Comparison of ENCODE assay signal across 1 cellular context in genomic region chr16:67278773-67279295, GRCh38.
TF ChIP-seq lines count a peak whose summit lies in the region.

No MANE protein-coding gene starts in this region.

TF ChIP-seq in HepG2, 621 proteins besides CTCF, POLR2A, EP300 and RAD21 (continued from another document and continues in another):
- TF ChIP-seq, protein P1, sequence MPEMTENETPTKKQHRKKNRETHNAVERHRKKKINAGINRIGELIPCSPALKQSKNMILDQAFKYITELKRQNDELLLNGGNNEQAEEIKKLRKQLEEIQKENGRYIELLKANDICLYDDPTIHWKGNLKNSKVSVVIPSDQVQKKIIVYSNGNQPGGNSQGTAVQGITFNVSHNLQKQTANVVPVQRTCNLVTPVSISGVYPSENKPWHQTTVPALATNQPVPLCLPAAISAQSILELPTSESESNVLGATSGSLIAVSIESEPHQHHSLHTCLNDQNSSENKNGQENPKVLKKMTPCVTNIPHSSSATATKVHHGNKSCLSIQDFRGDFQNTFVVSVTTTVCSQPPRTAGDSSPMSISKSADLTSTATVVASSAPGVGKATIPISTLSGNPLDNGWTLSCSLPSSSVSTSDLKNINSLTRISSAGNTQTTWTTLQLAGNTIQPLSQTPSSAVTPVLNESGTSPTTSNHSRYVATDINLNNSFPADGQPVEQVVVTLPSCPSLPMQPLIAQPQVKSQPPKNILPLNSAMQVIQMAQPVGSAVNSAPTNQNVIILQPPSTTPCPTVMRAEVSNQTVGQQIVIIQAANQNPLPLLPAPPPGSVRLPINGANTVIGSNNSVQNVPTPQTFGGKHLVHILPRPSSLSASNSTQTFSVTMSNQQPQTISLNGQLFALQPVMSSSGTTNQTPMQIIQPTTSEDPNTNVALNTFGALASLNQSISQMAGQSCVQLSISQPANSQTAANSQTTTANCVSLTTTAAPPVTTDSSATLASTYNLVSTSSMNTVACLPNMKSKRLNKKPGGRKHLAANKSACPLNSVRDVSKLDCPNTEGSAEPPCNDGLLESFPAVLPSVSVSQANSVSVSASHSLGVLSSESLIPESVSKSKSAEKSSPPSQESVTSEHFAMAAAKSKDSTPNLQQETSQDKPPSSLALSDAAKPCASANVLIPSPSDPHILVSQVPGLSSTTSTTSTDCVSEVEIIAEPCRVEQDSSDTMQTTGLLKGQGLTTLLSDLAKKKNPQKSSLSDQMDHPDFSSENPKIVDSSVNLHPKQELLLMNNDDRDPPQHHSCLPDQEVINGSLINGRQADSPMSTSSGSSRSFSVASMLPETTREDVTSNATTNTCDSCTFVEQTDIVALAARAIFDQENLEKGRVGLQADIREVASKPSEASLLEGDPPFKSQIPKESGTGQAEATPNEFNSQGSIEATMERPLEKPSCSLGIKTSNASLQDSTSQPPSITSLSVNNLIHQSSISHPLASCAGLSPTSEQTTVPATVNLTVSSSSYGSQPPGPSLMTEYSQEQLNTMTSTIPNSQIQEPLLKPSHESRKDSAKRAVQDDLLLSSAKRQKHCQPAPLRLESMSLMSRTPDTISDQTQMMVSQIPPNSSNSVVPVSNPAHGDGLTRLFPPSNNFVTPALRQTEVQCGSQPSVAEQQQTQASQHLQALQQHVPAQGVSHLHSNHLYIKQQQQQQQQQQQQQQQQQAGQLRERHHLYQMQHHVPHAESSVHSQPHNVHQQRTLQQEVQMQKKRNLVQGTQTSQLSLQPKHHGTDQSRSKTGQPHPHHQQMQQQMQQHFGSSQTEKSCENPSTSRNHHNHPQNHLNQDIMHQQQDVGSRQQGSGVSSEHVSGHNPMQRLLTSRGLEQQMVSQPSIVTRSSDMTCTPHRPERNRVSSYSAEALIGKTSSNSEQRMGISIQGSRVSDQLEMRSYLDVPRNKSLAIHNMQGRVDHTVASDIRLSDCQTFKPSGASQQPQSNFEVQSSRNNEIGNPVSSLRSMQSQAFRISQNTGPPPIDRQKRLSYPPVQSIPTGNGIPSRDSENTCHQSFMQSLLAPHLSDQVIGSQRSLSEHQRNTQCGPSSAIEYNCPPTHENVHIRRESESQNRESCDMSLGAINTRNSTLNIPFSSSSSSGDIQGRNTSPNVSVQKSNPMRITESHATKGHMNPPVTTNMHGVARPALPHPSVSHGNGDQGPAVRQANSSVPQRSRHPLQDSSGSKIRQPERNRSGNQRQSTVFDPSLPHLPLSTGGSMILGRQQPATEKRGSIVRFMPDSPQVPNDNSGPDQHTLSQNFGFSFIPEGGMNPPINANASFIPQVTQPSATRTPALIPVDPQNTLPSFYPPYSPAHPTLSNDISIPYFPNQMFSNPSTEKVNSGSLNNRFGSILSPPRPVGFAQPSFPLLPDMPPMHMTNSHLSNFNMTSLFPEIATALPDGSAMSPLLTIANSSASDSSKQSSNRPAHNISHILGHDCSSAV (CRISPR knock-in tag; IDR thresholded peaks at IDR 0.05; ENCODE audit: borderline replicate concordance) = no peak
- TF ChIP-seq PTBP1 (IDR thresholded peaks at IDR 0.05; ENCODE audit: low read depth, low read length, poor library complexity, severe bottlenecking) (no peak), RBM22 (optimal IDR thresholded peaks at IDR 0.05; ENCODE audit: low read length) (no peak), KDM2A (CRISPR knock-in tag; IDR thresholded peaks at IDR 0.05; ENCODE audit: borderline replicate concordance, low read depth) (peak; percentile 64), GATAD2A (CRISPR knock-in tag; IDR thresholded peaks at IDR 0.05) (0 out of 2 replicates have a peak, but pooled peaks have one; percentile 30), ZMYM2 (CRISPR knock-in tag; IDR thresholded peaks at IDR 0.05) (no peak), EEA1 (CRISPR knock-in tag; IDR thresholded peaks at IDR 0.05; ENCODE audit: borderline replicate concordance) (no peak; the same call in 1 of the 2 replicates), NFIB (CRISPR knock-in tag; IDR thresholded peaks at IDR 0.05; ENCODE audit: borderline replicate concordance) (no peak), SOX5 (CRISPR knock-in tag; IDR thresholded peaks at IDR 0.05; ENCODE audit: borderline replicate concordance) (no peak), NFATC3 (CRISPR knock-in tag; IDR thresholded peaks at IDR 0.05) (no peak), THAP8 (CRISPR knock-in tag; IDR thresholded peaks at IDR 0.05; ENCODE audit: borderline replicate concordance) (no peak), POLR2AphosphoS5 (IDR thresholded peaks at IDR 0.05; ENCODE audit: low read depth, low read length) (no peak), NCOA1 (CRISPR knock-in tag; IDR thresholded peaks at IDR 0.05) (no peak), NFAT5 (CRISPR knock-in tag; IDR thresholded peaks at IDR 0.05) (no peak), CCAR2 (optimal IDR thresholded peaks at IDR 0.05; ENCODE audit: low read depth, low read length) (no peak), NR1H2 (CRISPR knock-in tag; IDR thresholded peaks at IDR 0.05; ENCODE audit: borderline replicate concordance, low read depth) (no peak; the same call in 1 of the 2 replicates), ZBTB14 (CRISPR knock-in tag; IDR thresholded peaks at IDR 0.05) (no peak; the same call in 1 of the 2 replicates), TMF1 (CRISPR knock-in tag; IDR thresholded peaks at IDR 0.05; ENCODE audit: low read depth) (no peak; the same call in 1 of the 2 replicates), ZNF674 (CRISPR knock-in tag; IDR thresholded peaks at IDR 0.05; ENCODE audit: low read depth) (no peak), ZNF260 (CRISPR knock-in tag; IDR thresholded peaks at IDR 0.05; ENCODE audit: borderline replicate concordance, low read depth) (no peak), NFRKB (IDR thresholded peaks at IDR 0.05) (no peak), HDAC6 (IDR thresholded peaks at IDR 0.05; ENCODE audit: low read depth, low read length) (no peak), ZSCAN21 (CRISPR knock-in tag; IDR thresholded peaks at IDR 0.05; ENCODE audit: borderline replicate concordance) (no peak; the same call in 1 of the 2 replicates), ZNF232 (CRISPR knock-in tag; IDR thresholded peaks at IDR 0.05; ENCODE audit: borderline replicate concordance) (no peak; the same call in 1 of the 2 replicates)
- TF ChIP-seq, protein P2, sequence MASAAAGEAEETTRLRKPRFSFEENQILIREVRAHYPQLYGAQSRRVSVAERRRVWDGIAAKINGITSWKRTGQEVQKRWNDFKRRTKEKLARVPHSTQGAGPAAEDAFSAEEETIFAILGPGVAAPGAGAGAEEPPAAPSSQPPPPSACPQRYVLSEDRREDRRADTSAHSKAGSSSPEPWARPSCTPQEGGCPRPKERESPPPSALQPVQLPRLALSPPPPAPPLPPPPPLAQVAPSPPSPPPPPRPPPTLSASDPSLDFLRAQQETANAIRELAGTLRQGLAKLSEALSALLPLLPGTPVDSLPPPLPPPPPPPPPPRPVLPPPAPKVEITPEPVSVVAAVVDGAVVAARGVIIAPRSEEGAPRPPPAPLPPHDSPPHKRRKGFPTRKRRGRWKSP (CRISPR knock-in tag; IDR thresholded peaks at IDR 0.05) = no peak; the same call in 1 of the 2 replicates
- TF ChIP-seq, protein P3, sequence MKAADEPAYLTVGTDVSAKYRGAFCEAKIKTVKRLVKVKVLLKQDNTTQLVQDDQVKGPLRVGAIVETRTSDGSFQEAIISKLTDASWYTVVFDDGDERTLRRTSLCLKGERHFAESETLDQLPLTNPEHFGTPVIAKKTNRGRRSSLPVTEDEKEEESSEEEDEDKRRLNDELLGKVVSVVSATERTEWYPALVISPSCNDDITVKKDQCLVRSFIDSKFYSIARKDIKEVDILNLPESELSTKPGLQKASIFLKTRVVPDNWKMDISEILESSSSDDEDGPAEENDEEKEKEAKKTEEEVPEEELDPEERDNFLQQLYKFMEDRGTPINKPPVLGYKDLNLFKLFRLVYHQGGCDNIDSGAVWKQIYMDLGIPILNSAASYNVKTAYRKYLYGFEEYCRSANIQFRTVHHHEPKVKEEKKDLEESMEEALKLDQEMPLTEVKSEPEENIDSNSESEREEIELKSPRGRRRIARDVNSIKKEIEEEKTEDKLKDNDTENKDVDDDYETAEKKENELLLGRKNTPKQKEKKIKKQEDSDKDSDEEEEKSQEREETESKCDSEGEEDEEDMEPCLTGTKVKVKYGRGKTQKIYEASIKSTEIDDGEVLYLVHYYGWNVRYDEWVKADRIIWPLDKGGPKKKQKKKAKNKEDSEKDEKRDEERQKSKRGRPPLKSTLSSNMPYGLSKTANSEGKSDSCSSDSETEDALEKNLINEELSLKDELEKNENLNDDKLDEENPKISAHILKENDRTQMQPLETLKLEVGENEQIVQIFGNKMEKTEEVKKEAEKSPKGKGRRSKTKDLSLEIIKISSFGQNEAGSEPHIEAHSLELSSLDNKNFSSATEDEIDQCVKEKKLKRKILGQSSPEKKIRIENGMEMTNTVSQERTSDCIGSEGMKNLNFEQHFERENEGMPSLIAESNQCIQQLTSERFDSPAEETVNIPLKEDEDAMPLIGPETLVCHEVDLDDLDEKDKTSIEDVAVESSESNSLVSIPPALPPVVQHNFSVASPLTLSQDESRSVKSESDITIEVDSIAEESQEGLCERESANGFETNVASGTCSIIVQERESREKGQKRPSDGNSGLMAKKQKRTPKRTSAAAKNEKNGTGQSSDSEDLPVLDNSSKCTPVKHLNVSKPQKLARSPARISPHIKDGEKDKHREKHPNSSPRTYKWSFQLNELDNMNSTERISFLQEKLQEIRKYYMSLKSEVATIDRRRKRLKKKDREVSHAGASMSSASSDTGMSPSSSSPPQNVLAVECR (CRISPR knock-in tag; IDR thresholded peaks at IDR 0.05; ENCODE audit: borderline replicate concordance) = no peak; the same call in 1 of the 2 replicates
- TF ChIP-seq, protein P4, sequence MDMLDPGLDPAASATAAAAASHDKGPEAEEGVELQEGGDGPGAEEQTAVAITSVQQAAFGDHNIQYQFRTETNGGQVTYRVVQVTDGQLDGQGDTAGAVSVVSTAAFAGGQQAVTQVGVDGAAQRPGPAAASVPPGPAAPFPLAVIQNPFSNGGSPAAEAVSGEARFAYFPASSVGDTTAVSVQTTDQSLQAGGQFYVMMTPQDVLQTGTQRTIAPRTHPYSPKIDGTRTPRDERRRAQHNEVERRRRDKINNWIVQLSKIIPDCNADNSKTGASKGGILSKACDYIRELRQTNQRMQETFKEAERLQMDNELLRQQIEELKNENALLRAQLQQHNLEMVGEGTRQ (IDR thresholded peaks at IDR 0.05; ENCODE audit: low read depth, low read length) = no peak
- TF ChIP-seq, protein P4 (CRISPR knock-in tag; IDR thresholded peaks at IDR 0.05; ENCODE audit: borderline replicate concordance) = 0 out of 2 replicates have a peak, but pooled peaks have one; percentile 47
